8 cellular contexts compared by ENCODE assay signal in the genomic region with DNA sequence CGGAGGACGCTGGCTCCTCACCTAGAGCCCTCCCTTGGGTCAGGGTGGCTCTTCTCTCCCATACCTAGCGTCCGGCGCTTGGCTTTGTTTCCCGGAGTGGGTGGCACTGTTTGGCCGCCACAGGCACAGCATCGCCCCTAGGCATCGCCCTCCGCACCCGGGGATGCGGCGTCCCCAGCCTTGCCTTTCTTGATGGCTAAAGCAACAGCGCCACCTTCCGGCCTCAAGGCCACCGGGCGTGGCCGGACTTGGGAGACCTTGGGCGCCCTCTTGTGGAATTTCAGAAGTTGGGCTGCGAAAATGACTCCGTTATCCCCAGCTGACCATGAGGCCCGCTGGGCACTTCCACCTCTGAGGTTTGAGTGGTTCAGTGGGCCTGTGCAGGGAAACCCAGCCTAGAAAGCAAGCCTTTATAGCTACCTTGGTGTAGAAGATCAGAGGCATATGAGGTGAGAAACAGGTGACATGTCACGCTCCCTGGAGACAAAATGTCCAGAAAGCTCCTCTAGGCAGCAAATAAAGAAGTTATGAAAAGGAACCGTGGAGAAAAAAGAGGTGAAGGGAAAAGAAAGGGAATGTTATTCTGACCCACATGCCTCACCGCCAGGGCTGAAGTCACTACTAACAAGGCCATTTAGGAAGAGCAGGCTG. TPM values are rescaled to one million over a fixed set of nuclear protein-coding genes. Genes with fewer than 3 reads are reported as not detected.
DNase-seq lines count a peak whose midpoint lies in the region; ATAC-seq and TF ChIP-seq lines count a peak whose summit lies in the region.

No MANE protein-coding gene starts in this region.

- H3K27ac ChIP-seq in HUES48 (ENCODE audit: low read depth, low read length), result no peak overlapping the region

- H3K27me3 Mint-ChIP-seq in endothelial cell (ENCODE audit: unreplicated experiment), result peaks cover 2% of the 10 kb centered on the region

- peaks cover 9% of the 10 kb centered on the region; the same call in 1 of the 2 replicates for H3K27me3 ChIP-seq in HUES48 (ENCODE audit: control insufficient read depth, insufficient read depth, low read length)

- peak overlapping the region; percentile 37; the same call in 1 of the 2 replicates for H3K4me3 ChIP-seq in HUES48 (ENCODE audit: low read depth, low read length)

- 0 out of 2 replicates have a peak, but pooled peaks cover 4% of the 10 kb centered on the region for H3K4me1 ChIP-seq in HUES48 (ENCODE audit: control insufficient read depth, insufficient read depth, low read length)

- no peaks in the 10 kb centered on the region for H3K36me3 Mint-ChIP-seq in endothelial cell (ENCODE audit: low read depth, unreplicated experiment)

- H3K4me3 Mint-ChIP-seq in endothelial cell (ENCODE audit: unreplicated experiment), result no peak overlapping the region

- ATAC-seq in GM21447 (IDR thresholded peaks at IDR 0.05; ENCODE audit: unreplicated experiment), result peak; percentile 90

- in situ Hi-C loops in Caki2 (cut with HindIII; ENCODE audit: low pct_unique_long_range_greater_than_20kb, low sequenced_read_pairs), result no loop called here

- H3K9ac ChIP-seq in HUES48 (ENCODE audit: low read depth, low read length), result no peak overlapping the region

- peak; percentile 100 for TF ChIP-seq CTCF in endothelial cell (IDR thresholded peaks at IDR 0.05; ENCODE audit: unreplicated experiment)

- DNase-seq in Caki2 (ENCODE audit: low read depth), result peak; percentile 50
- DNase-seq in NOMO-1 (lab: John Stamatoyannopoulos, UW; ENCODE audit: unreplicated experiment in 2 of 2), result peak; percentile 51 to 73
- peak; percentile 60 to 78 (median 67) for DNase-seq in activated CD8-positive, alpha-beta memory T cell treated with anti-CD3 and anti-CD28 coated beads for 48 hours (ENCODE audit: low read depth in 2 of 3, low spot score in 2 of 3)
- peak; percentile 95 for DNase-seq in endothelial cell (ENCODE audit: low spot score)
- DNase-seq in midbrain (lab: John Stamatoyannopoulos, UW), result peak; percentile 93
- DNase-seq in stimulated activated CD8-positive, alpha-beta memory T cell treated with anti-CD3 and anti-CD28 coated beads, Interleukin-2, amount 100 ng/mL, for 48 hours (ENCODE audit: low read depth in 2 of 2), result peak; percentile 77

- H3K27ac Mint-ChIP-seq in endothelial cell (ENCODE audit: unreplicated experiment), result no peak overlapping the region

- H3K9me3 ChIP-seq in HUES48 (ENCODE audit: control insufficient read depth, insufficient read depth, low read length), result no peaks in the 10 kb centered on the region

- H3K36me3 ChIP-seq in HUES48 (ENCODE audit: control insufficient read depth, insufficient read depth, low read length), result no peaks in the 10 kb centered on the region

- H3K9me3 Mint-ChIP-seq in endothelial cell (ENCODE audit: unreplicated experiment), result no peaks in the 10 kb centered on the region

- H3K4me1 Mint-ChIP-seq in endothelial cell (ENCODE audit: unreplicated experiment), result peaks cover 17% of the 10 kb centered on the region

RNA-seq across cellular contexts. Expression of a gene that starts 54.3 kb away (rescaled TPM):
- total RNA-seq in Caki2 (2014; rRNA removed; shearing (Covaris generic); ENCODE audit: low replicate concordance), result 3.6 and 4.5 TPM in 2 replicates
- 47.9 TPM for total RNA-seq in endothelial cell (ENCODE audit: unreplicated experiment)
